Comparison of ENCODE assay signal across 11 cellular contexts in genomic region chr10:74055383-74056065, GRCh38. TPM values are rescaled to one million over a fixed set of nuclear protein-coding genes. Genes with fewer than 3 reads are reported as not detected.
DNase-seq lines count a peak whose midpoint lies in the region; ATAC-seq and TF ChIP-seq lines count a peak whose summit lies in the region.
"Had no signal": no experiment of that assay in that cellular context is flagged by ENCODE, and none has a peak within 500 bp of the region (broad histone marks: within the 10 kb centered on the region; RNA-seq: fewer than 3 reads in every experiment).

No MANE protein-coding gene starts in this region.

- H3K9me3 Mint-ChIP-seq in activated CD4-positive, alpha-beta T cell treated with anti-CD3 and anti-CD28 coated beads, Interleukin-2, amount 10 ng/mL, durations not matched to agents 24 days and 14 days: no peaks in the 10 kb centered on the region
- H3K9me3 Mint-ChIP-seq in stimulated activated memory B cell treated with anti-CD40 and anti-IgM and Interleukin-4, amounts not matched to agents 10 μg/mL and 1 μg/mL and 100 μg/mL, for 72 hours: no peaks in the 10 kb centered on the region

- no peaks in the 10 kb centered on the region for H3K27me3 ChIP-seq in foreskin keratinocyte

- peak overlapping the region; percentile 90 for H3K27ac Mint-ChIP-seq in activated CD4-positive, alpha-beta T cell treated with anti-CD3 and anti-CD28 coated beads, Interleukin-2, amount 10 ng/mL, durations not matched to agents 24 days and 14 days
- H3K27ac Mint-ChIP-seq in stimulated activated memory B cell treated with anti-CD40 and anti-IgM and Interleukin-4, amounts not matched to agents 10 μg/mL and 1 μg/mL and 100 μg/mL, for 72 hours: peak overlapping the region; percentile 86

- H3K4me1 Mint-ChIP-seq in activated CD4-positive, alpha-beta T cell treated with anti-CD3 and anti-CD28 coated beads, Interleukin-2, amount 10 ng/mL, durations not matched to agents 24 days and 14 days: peaks cover 34% of the 10 kb centered on the region
- H3K4me1 Mint-ChIP-seq in stimulated activated memory B cell treated with anti-CD40 and anti-IgM and Interleukin-4, amounts not matched to agents 10 μg/mL and 1 μg/mL and 100 μg/mL, for 72 hours: peaks cover 41% of the 10 kb centered on the region

- no peak for TF ChIP-seq CTCF in foreskin keratinocyte (conservative IDR thresholded peaks at IDR 0.05)

- no peaks in the 10 kb centered on the region for H3K27me3 Mint-ChIP-seq in activated CD4-positive, alpha-beta T cell treated with anti-CD3 and anti-CD28 coated beads, Interleukin-2, amount 10 ng/mL, durations not matched to agents 24 days and 14 days
- H3K27me3 Mint-ChIP-seq in stimulated activated memory B cell treated with anti-CD40 and anti-IgM and Interleukin-4, amounts not matched to agents 10 μg/mL and 1 μg/mL and 100 μg/mL, for 72 hours: no peaks in the 10 kb centered on the region

- intact Hi-C loops in activated CD4-positive, alpha-beta T cell treated with anti-CD3 and anti-CD28 coated beads, Interleukin-2, amount 10 ng/mL, durations not matched to agents 24 days and 14 days (cut with micrococcal nuclease): loop anchor here (1.0 to 5.0 kb wide), 4 partner anchors 23 to 168 kb away; no protein-coding TSS in a partner anchor
- intact Hi-C loops in sciatic nerve (cut with DNase I): no loop called here

- no peak overlapping the region for H3K27ac ChIP-seq in foreskin keratinocyte

- H3K36me3 Mint-ChIP-seq in activated CD4-positive, alpha-beta T cell treated with anti-CD3 and anti-CD28 coated beads, Interleukin-2, amount 10 ng/mL, durations not matched to agents 24 days and 14 days (ENCODE audit: low read depth): peaks cover 1% of the 10 kb centered on the region
- no peaks in the 10 kb centered on the region for H3K36me3 Mint-ChIP-seq in stimulated activated memory B cell treated with anti-CD40 and anti-IgM and Interleukin-4, amounts not matched to agents 10 μg/mL and 1 μg/mL and 100 μg/mL, for 72 hours

- H3K4me3 Mint-ChIP-seq in activated CD4-positive, alpha-beta T cell treated with anti-CD3 and anti-CD28 coated beads, Interleukin-2, amount 10 ng/mL, durations not matched to agents 24 days and 14 days: peak overlapping the region; percentile 63
- H3K4me3 Mint-ChIP-seq in stimulated activated memory B cell treated with anti-CD40 and anti-IgM and Interleukin-4, amounts not matched to agents 10 μg/mL and 1 μg/mL and 100 μg/mL, for 72 hours: peak overlapping the region; percentile 42

- H3K4me1 ChIP-seq in foreskin keratinocyte: peaks cover 20% of the 10 kb centered on the region

- DNase-seq in activated CD4-positive, alpha-beta T cell treated with anti-CD3 and anti-CD28 coated beads, Interleukin-2, amount 10 ng/mL, durations not matched to agents 24 days and 14 days: no peak
- DNase-seq in activated CD4-positive, alpha-beta T cell treated with anti-CD3 and anti-CD28 coated beads, Interleukin-2, amount 50 U/mL, for 4 hours: no peak
- DNase-seq in foreskin keratinocyte: no peak
- no peak for DNase-seq in sciatic nerve (ENCODE audit: low spot score)
- DNase-seq in NCI-H1092 treated with DMSO at 0.1 percent for 48 hours (lab: John Stamatoyannopoulos, UW): no peak
- DNase-seq in NCI-H2107 (lab: John Stamatoyannopoulos, UW): no peak
- DNase-seq: activated CD4-positive, alpha-beta T cell treated with anti-CD3 and anti-CD28 coated beads for 48 hours; NCI-H187 treated with DMSO at 0.1 percent for 48 hours; RPMI8226 had no signal

- ATAC-seq in SK-N-SH treated with all-trans-retinoic acid at 6 μM for 48 hours (peak; percentile 31), foreskin keratinocyte (peak; percentile 49), sciatic nerve (no peak)
- ATAC-seq in stimulated activated memory B cell treated with anti-CD40 and anti-IgM and Interleukin-4, amounts not matched to agents 10 μg/mL and 1 μg/mL and 100 μg/mL, for 72 hours: no peak

TF ChIP-seq in SK-N-SH treated with all-trans-retinoic acid at 6 μM for 48 hours, 23 proteins besides CTCF, POLR2A, EP300 and RAD21:
- TF ChIP-seq BACH2 (CRISPR knock-in tag; IDR thresholded peaks at IDR 0.05; ENCODE audit: borderline replicate concordance) (no peak), PATZ1 (CRISPR knock-in tag; IDR thresholded peaks at IDR 0.05; ENCODE audit: borderline replicate concordance) (no peak), CSRNP3 (CRISPR knock-in tag; IDR thresholded peaks at IDR 0.05) (no peak), ISL1 (CRISPR knock-in tag; IDR thresholded peaks at IDR 0.05) (no peak), ZFP30 (CRISPR knock-in tag; IDR thresholded peaks at IDR 0.05) (no peak), OSR1 (CRISPR knock-in tag; IDR thresholded peaks at IDR 0.05) (no peak)
TF ChIP-seq in SK-N-SH treated with all-trans-retinoic acid at 6 μM for 48 hours: peak in this region for 0.

RNA-seq across cellular contexts. Expression of gene VCL, which starts 57.6 kb away (rescaled TPM):
- 26.1 and 26.8 TPM in 2 replicates for total RNA-seq in activated CD4-positive, alpha-beta T cell treated with anti-CD3 and anti-CD28 coated beads, Interleukin-2, amount 10 ng/mL, durations not matched to agents 24 days and 14 days
- 119 and 120 TPM in 2 replicates for total RNA-seq in foreskin keratinocyte
- 31.8 and 38.5 TPM in 2 replicates for polyA plus RNA-seq in foreskin keratinocyte
- total RNA-seq in sciatic nerve: 165 TPM

Comparison
In these comparisons a context has a peak if more than half of its experiments do, and no peak if none do; other contexts are left out.
1. ATAC-seq: peak in SK-N-SH treated with all-trans-retinoic acid at 6 μM for 48 hours (single experiment) and foreskin keratinocyte (single experiment); none in stimulated activated memory B cell treated with anti-CD40 and anti-IgM and Interleukin-4, amounts not matched to agents 10 μg/mL and 1 μg/mL and 100 μg/mL, for 72 hours (single experiment) and sciatic nerve (single experiment).